In the genomic region with DNA sequence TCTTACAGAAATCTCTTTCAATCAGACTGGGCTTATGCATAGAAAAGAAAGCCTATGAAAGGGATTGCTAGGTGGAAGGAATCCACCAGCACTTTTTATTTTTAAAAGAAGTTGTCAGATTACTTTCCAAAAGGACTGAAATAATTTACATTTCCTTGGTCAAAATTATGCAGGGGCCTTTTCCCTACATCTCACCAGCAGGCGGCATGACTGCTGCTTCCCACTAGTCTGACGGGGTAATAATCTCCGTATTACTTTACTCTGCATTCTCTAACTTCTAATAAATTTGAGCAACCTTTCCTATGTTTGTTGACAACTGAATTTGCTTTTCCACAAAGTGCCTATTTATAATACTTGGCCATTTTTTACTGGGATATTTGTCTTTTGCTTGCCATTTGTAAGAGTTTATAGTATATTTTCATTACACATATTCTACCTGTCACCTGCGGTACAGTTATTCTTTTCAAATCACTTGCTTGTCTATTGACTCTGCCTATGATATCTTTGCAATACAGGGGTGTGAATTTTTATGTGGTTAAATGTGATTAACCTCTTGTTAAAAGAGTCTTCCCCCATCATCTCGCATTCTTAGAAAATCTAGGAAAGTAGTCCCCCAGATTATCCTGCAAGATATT, we compare ENCODE assay signal across 8 cellular contexts. TPM values are rescaled to one million over a fixed set of nuclear protein-coding genes. Genes with fewer than 3 reads are reported as not detected.
DNase-seq lines count a peak whose midpoint lies in the region; ATAC-seq and TF ChIP-seq lines count a peak whose summit lies in the region.

No MANE protein-coding gene starts in this region.

- H3K36me3 ChIP-seq in GM06990 (ENCODE audit: control insufficient read depth, insufficient read depth, low read length) (no peaks in the 10 kb centered on the region), Peyer's patch (no peaks in the 10 kb centered on the region), gastroesophageal sphincter (no peaks in the 10 kb centered on the region)

- no peak overlapping the region for H3K4me3 ChIP-seq in GM06990 (replicated peaks; ENCODE audit: low read depth, low read length)
- no peak overlapping the region for H3K4me3 ChIP-seq in Peyer's patch
- H3K4me3 ChIP-seq in gastroesophageal sphincter, result no peak overlapping the region

- H3K27me3 ChIP-seq in GM06990 (replicated peaks; ENCODE audit: control insufficient read depth, insufficient read depth, low read length) (no peaks in the 10 kb centered on the region), Peyer's patch (no peaks in the 10 kb centered on the region), gastroesophageal sphincter (no peaks in the 10 kb centered on the region)

- no peaks in the 10 kb centered on the region for H3K4me1 ChIP-seq in Peyer's patch
- peaks cover 0 to 7% (median 0%) of the 10 kb centered on the region in 3 donors for H3K4me1 ChIP-seq in gastroesophageal sphincter

- 56 to 69% methylated on average over 5 of the region's 5 CpGs for WGBS in gastroesophageal sphincter (ENCODE audit: low coverage in 1 of 2), 2 donors

- TF ChIP-seq CTCF in GM06990 (IDR thresholded peaks at IDR 0.05; ENCODE audit: insufficient read depth, low read length, poor library complexity, severe bottlenecking), result peak; percentile 71
- peak in 4 of 6 experiments; percentile 39 to 65 (median 45) for TF ChIP-seq CTCF in Peyer's patch (IDR thresholded peaks at IDR 0.05)
- peak in 3 of 4 experiments; percentile 38 to 68 (median 43) for TF ChIP-seq CTCF in gastroesophageal sphincter (IDR thresholded peaks at IDR 0.05)

- H3K9me3 ChIP-seq in Peyer's patch (no peaks in the 10 kb centered on the region), gastroesophageal sphincter (no peaks in the 10 kb centered on the region)

- no peak overlapping the region for H3K27ac ChIP-seq in Peyer's patch
- H3K27ac ChIP-seq in gastroesophageal sphincter, result no peak overlapping the region

- ATAC-seq in gastroesophageal sphincter (no peak), HG02852 (IDR thresholded peaks at IDR 0.05; ENCODE audit: unreplicated experiment) (no peak), GM18502 (IDR thresholded peaks at IDR 0.05; ENCODE audit: poor library complexity, unreplicated experiment) (no peak)

- no peak for TF ChIP-seq EP300 in gastroesophageal sphincter (IDR thresholded peaks at IDR 0.05)

- peak; percentile 30 for DNase-seq in ACHN
- DNase-seq in GM06990 (ENCODE audit: extremely low read depth, insufficient read length), result no peak
- DNase-seq in Peyer's patch, result no peak
- no peak for DNase-seq in pons (ENCODE audit: low spot score)
- DNase-seq in DMS114 treated with DMSO at 0.1 percent for 48 hours (lab: John Stamatoyannopoulos, UW; ENCODE audit: unreplicated experiment), result no peak

- no peak for TF ChIP-seq POLR2A in Peyer's patch (IDR thresholded peaks at IDR 0.05)
- no peak for TF ChIP-seq POLR2A in gastroesophageal sphincter (IDR thresholded peaks at IDR 0.05)

- in situ Hi-C loops in ACHN (cut with HindIII; ENCODE audit: low pct_ligation_motif_present, low pct_unique_long_range_greater_than_20kb, low sequenced_read_pairs), result no loop called here

RNA-seq across cellular contexts. Expression of a gene that starts 51.9 kb away (rescaled TPM):
- total RNA-seq in Peyer's patch (100 to 1,000 TPM in 1 of 4 donors, 10 to 100 TPM in 3; 62.5 to 170 (median 66.4) TPM), gastroesophageal sphincter (100 to 1,000 TPM in 3 of 4 donors, 10 to 100 TPM in 1; 84.7 to 156 (median 115) TPM)
